ENCODE assay signal across 8 cellular contexts in the genomic region with DNA sequence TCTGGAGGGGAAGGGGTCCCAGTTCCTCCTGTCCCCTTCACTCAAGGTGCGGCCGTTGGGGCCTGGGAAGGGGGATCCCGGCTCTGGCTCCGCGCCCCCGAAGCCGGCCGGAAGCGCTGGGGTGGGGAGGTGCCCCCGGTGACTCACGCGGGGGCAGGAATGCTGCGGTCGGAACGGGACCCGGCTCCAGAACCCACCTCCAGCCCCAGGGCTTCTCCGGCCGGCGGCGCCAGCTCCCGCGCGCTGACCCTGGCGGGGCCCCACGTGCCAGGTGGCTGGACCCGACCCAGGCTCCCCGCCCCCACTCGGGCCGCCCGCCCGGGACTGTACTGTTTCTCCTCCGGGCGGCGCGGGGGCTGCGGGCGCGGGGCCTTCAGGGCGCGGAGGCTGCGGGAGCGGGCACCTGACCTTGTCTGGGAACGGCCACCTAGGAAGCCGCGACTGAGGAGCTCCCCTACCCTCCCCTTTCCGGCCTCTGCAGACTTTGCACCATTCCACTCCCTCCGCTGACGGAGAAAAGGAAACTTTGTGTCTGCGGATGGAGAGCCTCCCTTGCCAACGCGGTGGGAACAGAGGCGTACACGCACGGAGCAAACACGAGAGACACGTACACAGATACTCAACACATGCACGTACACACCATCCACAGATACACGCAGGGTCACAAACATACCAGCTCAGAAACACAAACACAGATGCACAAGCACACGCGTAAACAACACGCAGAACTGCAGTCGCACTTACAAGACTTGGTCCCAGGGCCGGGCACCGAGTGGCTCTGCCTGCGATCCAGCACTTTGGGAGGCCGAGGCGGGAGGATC. TPM values are rescaled to one million over a fixed set of nuclear protein-coding genes. Genes with fewer than 3 reads are reported as not detected.
A peak's percentile ranks its signal among the peaks of the same experiment; 100 is the strongest.
DNase-seq lines count a peak whose midpoint lies in the region; ATAC-seq and TF ChIP-seq lines count a peak whose summit lies in the region.

No MANE protein-coding gene starts in this region.

- DNase-seq in Caki2 (ENCODE audit: low read depth) (peak; percentile 98), SJSA1 (ENCODE audit: low read depth in 1 of 2, low spot score in 2 of 2) (peak; percentile 97 to 99), amygdala (lab: John Stamatoyannopoulos, UW) (peak in 30 of 56 donors; percentile 18 to 71 (median 37)), left ventricle myocardium superior (peak; percentile 81), posterior cingulate gyrus (peak in 8 of 10 donors; percentile 17 to 88 (median 44)), vagina (ENCODE audit: extremely low spot score in 2 of 2) (no peak), NCI-H2107 treated with DMSO at 0.1 percent for 48 hours (lab: John Stamatoyannopoulos, UW; ENCODE audit: unreplicated experiment) (no peak)

- ATAC-seq in left ventricle myocardium superior (peak; percentile 83), GM18505 (IDR thresholded peaks at IDR 0.05; ENCODE audit: unreplicated experiment) (no peak)

- intact Hi-C loops in left ventricle myocardium superior (cut with micrococcal nuclease), result no loop called here
- intact Hi-C loops in posterior cingulate gyrus (cut with DNase I), result no loop called here
- intact Hi-C loops in vagina (cut with DNase I), result no loop called here

- H3K36me3 ChIP-seq in SJSA1, result peaks cover 78% of the 10 kb centered on the region
- H3K36me3 ChIP-seq in vagina, result no peaks in the 10 kb centered on the region

- no peak for TF ChIP-seq POLR2A in vagina (IDR thresholded peaks at IDR 0.05)
- TF ChIP-seq POLR2A in GM18505 (IDR thresholded peaks at IDR 0.05; ENCODE audit: borderline replicate concordance, extremely low read depth, insufficient read depth, insufficient read length), result no peak

- TF ChIP-seq CTCF in vagina (IDR thresholded peaks at IDR 0.05), result no peak

- in situ Hi-C loops in Caki2 (cut with HindIII; ENCODE audit: low pct_unique_long_range_greater_than_20kb, low sequenced_read_pairs), result no loop called here

- H3K9me3 ChIP-seq in SJSA1 (replicated peaks), result no peaks in the 10 kb centered on the region
- no peaks in the 10 kb centered on the region for H3K9me3 ChIP-seq in vagina

- peaks cover 80% of the 10 kb centered on the region for H3K4me1 ChIP-seq in SJSA1 (replicated peaks)
- peaks cover 52% of the 10 kb centered on the region for H3K4me1 ChIP-seq in vagina

- H3K27me3 ChIP-seq in SJSA1 (replicated peaks) (no peaks in the 10 kb centered on the region), vagina (no peaks in the 10 kb centered on the region)

- H3K27ac ChIP-seq in SJSA1, result peak overlapping the region; percentile 99
- peak overlapping the region; percentile 77 for H3K27ac ChIP-seq in vagina

- peak overlapping the region; percentile 31 for H3K4me3 ChIP-seq in SJSA1
- H3K4me3 ChIP-seq in vagina, result peak overlapping the region; percentile 40 to 62

RNA-seq across cellular contexts. Expression of gene AXL, which starts 7.2 kb away (rescaled TPM):
- 349 and 418 TPM in 2 replicates for total RNA-seq in Caki2 (2014; rRNA removed; shearing (Covaris generic); ENCODE audit: low replicate concordance)
- total RNA-seq in SJSA1 (2014; rRNA removed; shearing (Covaris generic)), result 181 and 224 TPM in 2 replicates
- total RNA-seq in left ventricle myocardium superior (13.8 TPM), vagina (53.5 TPM)

RNA-seq across cellular contexts. Expression of gene CYP2S1, which starts 33.2 kb away (rescaled TPM):
- total RNA-seq in Caki2 (2014; rRNA removed; shearing (Covaris generic); ENCODE audit: low replicate concordance), result 10.6 and 40.2 TPM in 2 replicates
- not detected in 2 replicates for total RNA-seq in SJSA1 (2014; rRNA removed; shearing (Covaris generic))
- 0.87 TPM for total RNA-seq in left ventricle myocardium superior
- 7.1 TPM for total RNA-seq in vagina

RNA-seq across cellular contexts. Expression of gene HNRNPUL1, which starts 37.9 kb away (rescaled TPM):
- 136 and 137 TPM in 2 replicates for total RNA-seq in Caki2 (2014; rRNA removed; shearing (Covaris generic); ENCODE audit: low replicate concordance)
- 147 and 162 TPM in 2 replicates for total RNA-seq in SJSA1 (2014; rRNA removed; shearing (Covaris generic))
- total RNA-seq in left ventricle myocardium superior (128 TPM), vagina (116 TPM)

Comparison
In these comparisons a context has a peak if more than half of its experiments do, and no peak if none do; other contexts are left out.
1. DNase-seq: peak in Caki2 (single experiment), SJSA1 (2 of 2), amygdala (30 of 56), left ventricle myocardium superior (single experiment) and posterior cingulate gyrus (8 of 10); none in vagina (0 of 2) and NCI-H2107 treated with DMSO at 0.1 percent for 48 hours (single experiment).